Comparison of ENCODE assay signal across 1 cellular context in the genomic region with DNA sequence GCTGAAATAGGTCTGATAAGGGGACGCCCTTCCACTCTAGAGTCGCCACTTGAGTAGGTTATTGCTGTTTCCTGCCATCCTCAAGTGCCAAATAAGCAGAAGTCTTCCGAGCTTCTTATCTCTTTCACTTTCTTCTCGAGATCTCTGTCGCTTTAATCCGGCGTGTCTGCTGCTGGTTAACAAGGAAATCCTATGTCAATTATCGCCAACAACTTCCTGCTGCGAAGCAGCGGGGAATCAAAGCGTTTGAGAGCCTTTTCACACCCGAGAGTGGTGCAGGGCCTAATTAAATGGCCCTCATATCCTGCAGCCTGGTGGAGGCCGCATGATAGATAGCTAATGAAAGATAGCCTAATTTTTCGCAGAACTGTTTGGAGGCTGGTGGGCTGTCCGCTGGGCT.
A peak's percentile ranks its signal among the peaks of the same experiment; 100 is the strongest.
TF ChIP-seq lines count a peak whose summit lies in the region.

No MANE protein-coding gene starts in this region.

TF ChIP-seq in H1, 55 proteins besides CTCF, POLR2A, EP300 and RAD21 (continued from another document):
- TF ChIP-seq JUND (IDR thresholded peaks at IDR 0.05; ENCODE audit: low read length) (no peak), CBX8 (IDR thresholded peaks at IDR 0.05; ENCODE audit: borderline replicate concordance, low read depth, low read length) (no peak), HDAC2 (IDR thresholded peaks at IDR 0.05; ENCODE audit: borderline replicate concordance in 1 of 2, low read depth in 2 of 2, low read length in 2 of 2) (0 out of 4 replicates have a peak, but pooled peaks of 1 of the 2 experiments have one; percentile 34), BCL11A (IDR thresholded peaks at IDR 0.05; ENCODE audit: low read depth in 2 of 2, low read length in 2 of 2) (peak in 1 of 2 experiments; percentile 64), SIRT6 (IDR thresholded peaks at IDR 0.05; ENCODE audit: low read length) (no peak), KDM5A (IDR thresholded peaks at IDR 0.05; ENCODE audit: low read length) (no peak)
TF ChIP-seq in H1: peak in this region for 3.
